In genomic region chr1:205258313-205259176, GRCh38 we compare ENCODE assay signal across 1 cellular context.
TF ChIP-seq lines count a peak whose summit lies in the region.

No MANE protein-coding gene starts in this region.

TF ChIP-seq in SK-N-SH, 30 proteins besides CTCF, POLR2A, EP300 and RAD21 (continued from another document):
- peak; percentile 49; the same call in 1 of the 2 replicates for TF ChIP-seq FOSL2 (IDR thresholded peaks at IDR 0.05; ENCODE audit: borderline replicate concordance, low read depth)
- TF ChIP-seq, protein P1, sequence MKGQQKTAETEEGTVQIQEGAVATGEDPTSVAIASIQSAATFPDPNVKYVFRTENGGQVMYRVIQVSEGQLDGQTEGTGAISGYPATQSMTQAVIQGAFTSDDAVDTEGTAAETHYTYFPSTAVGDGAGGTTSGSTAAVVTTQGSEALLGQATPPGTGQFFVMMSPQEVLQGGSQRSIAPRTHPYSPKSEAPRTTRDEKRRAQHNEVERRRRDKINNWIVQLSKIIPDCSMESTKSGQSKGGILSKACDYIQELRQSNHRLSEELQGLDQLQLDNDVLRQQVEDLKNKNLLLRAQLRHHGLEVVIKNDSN (IDR thresholded peaks at IDR 0.05; ENCODE audit: borderline replicate concordance, low read depth): no peak
- no peak; the same call in 1 of the 2 replicates for TF ChIP-seq JUND (IDR thresholded peaks at IDR 0.05)
- TF ChIP-seq RFX5 (IDR thresholded peaks at IDR 0.05; ENCODE audit: low read length): no peak
- TF ChIP-seq, protein P2, sequence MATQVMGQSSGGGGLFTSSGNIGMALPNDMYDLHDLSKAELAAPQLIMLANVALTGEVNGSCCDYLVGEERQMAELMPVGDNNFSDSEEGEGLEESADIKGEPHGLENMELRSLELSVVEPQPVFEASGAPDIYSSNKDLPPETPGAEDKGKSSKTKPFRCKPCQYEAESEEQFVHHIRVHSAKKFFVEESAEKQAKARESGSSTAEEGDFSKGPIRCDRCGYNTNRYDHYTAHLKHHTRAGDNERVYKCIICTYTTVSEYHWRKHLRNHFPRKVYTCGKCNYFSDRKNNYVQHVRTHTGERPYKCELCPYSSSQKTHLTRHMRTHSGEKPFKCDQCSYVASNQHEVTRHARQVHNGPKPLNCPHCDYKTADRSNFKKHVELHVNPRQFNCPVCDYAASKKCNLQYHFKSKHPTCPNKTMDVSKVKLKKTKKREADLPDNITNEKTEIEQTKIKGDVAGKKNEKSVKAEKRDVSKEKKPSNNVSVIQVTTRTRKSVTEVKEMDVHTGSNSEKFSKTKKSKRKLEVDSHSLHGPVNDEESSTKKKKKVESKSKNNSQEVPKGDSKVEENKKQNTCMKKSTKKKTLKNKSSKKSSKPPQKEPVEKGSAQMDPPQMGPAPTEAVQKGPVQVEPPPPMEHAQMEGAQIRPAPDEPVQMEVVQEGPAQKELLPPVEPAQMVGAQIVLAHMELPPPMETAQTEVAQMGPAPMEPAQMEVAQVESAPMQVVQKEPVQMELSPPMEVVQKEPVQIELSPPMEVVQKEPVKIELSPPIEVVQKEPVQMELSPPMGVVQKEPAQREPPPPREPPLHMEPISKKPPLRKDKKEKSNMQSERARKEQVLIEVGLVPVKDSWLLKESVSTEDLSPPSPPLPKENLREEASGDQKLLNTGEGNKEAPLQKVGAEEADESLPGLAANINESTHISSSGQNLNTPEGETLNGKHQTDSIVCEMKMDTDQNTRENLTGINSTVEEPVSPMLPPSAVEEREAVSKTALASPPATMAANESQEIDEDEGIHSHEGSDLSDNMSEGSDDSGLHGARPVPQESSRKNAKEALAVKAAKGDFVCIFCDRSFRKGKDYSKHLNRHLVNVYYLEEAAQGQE (IDR thresholded peaks at IDR 0.05; ENCODE audit: low read depth, low read length): no peak
- TF ChIP-seq TEAD4 (IDR thresholded peaks at IDR 0.05; ENCODE audit: borderline replicate concordance, insufficient read depth): no peak
- TF ChIP-seq, protein P3, sequence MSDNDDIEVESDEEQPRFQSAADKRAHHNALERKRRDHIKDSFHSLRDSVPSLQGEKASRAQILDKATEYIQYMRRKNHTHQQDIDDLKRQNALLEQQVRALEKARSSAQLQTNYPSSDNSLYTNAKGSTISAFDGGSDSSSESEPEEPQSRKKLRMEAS (IDR thresholded peaks at IDR 0.05; ENCODE audit: low read depth): peak; percentile 29; the same call in 1 of the 2 replicates
- 0 out of 2 replicates have a peak, but pooled peaks have one; percentile 3 for TF ChIP-seq PBX3 (IDR thresholded peaks at IDR 0.05)
- TF ChIP-seq CHD2 (IDR thresholded peaks at IDR 0.05; ENCODE audit: low read length, partially characterized antibody): no peak
- 0 out of 2 replicates have a peak, but pooled peaks have one; percentile 11 for TF ChIP-seq SIN3A (IDR thresholded peaks at IDR 0.05; ENCODE audit: borderline replicate concordance, low read depth, low read length)
